In the genomic region with DNA sequence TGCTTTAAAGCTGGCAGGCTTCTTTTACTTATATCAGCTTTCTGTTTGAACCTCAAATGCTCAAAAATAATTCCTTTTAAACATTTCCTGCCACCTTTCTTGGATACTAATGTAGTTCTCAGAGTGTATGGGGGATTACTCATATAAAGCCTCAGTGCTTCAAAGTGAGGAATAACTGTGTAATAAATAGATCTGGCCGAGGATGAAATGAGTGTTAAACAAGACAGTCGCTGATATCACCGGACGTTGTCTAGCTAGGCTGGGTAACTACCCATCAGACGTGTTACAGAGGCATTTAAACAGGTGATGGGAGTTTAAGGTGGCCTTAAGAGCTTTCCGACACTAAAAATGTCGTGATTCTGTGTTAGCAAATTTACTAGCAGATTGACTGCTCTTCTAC, we compare ENCODE assay signal across 10 cellular contexts. TPM values are rescaled to one million over a fixed set of nuclear protein-coding genes. Genes with fewer than 3 reads are reported as not detected.
A peak's percentile ranks its signal among the peaks of the same experiment; 100 is the strongest.
DNase-seq lines count a peak whose midpoint lies in the region; ATAC-seq lines count a peak whose summit lies in the region.
"Had no signal": no experiment of that assay in that cellular context is flagged by ENCODE, and none has a peak within 500 bp of the region (broad histone marks: within the 10 kb centered on the region; RNA-seq: fewer than 3 reads in every experiment).

No MANE protein-coding gene starts in this region.

- H3K27me3 Mint-ChIP-seq in activated naive CD8-positive, alpha-beta T cell treated with anti-CD3 and anti-CD28 coated beads, Interleukin-2, amount 50 U/mL, for 24 hours: no peaks in the 10 kb centered on the region

- peaks cover 3% of the 10 kb centered on the region for H3K36me3 Mint-ChIP-seq in activated naive CD8-positive, alpha-beta T cell treated with anti-CD3 and anti-CD28 coated beads, Interleukin-2, amount 50 U/mL, for 24 hours (ENCODE audit: low read depth)

- peaks cover 6% of the 10 kb centered on the region for H3K9me3 Mint-ChIP-seq in activated naive CD8-positive, alpha-beta T cell treated with anti-CD3 and anti-CD28 coated beads, Interleukin-2, amount 50 U/mL, for 24 hours

- DNase-seq in activated naive CD8-positive, alpha-beta T cell treated with anti-CD3 and anti-CD28 coated beads, Interleukin-2, amount 50 U/mL, for 24 hours: no peak
- DNase-seq in HT-29 (ENCODE audit: low spot score) (no peak), SIG-M5 treated with dmso at 0.1 percent for 504 hours (lab: John Stamatoyannopoulos, UW; ENCODE audit: unreplicated experiment) (no peak), NCI-H1092 treated with DMSO at 0.1 percent for 48 hours (lab: John Stamatoyannopoulos, UW) (no peak)
- DNase-seq: KG1, NCI-H2171 treated with DMSO at 0.1 percent for 48 hours, SHP77 treated with DMSO at 0.1 percent for 48 hours had no signal

- peak overlapping the region; percentile 53 for H3K4me3 Mint-ChIP-seq in activated naive CD8-positive, alpha-beta T cell treated with anti-CD3 and anti-CD28 coated beads, Interleukin-2, amount 50 U/mL, for 24 hours

- ATAC-seq in GM18502 (IDR thresholded peaks at IDR 0.05; ENCODE audit: poor library complexity, unreplicated experiment): peak; percentile 61
- ATAC-seq in GM19395 (IDR thresholded peaks at IDR 0.05; ENCODE audit: unreplicated experiment): peak; percentile 55
- ATAC-seq in HG03159 (IDR thresholded peaks at IDR 0.05; ENCODE audit: unreplicated experiment): peak; percentile 55
- peak; percentile 64 for ATAC-seq in activated naive CD8-positive, alpha-beta T cell treated with anti-CD3 and anti-CD28 coated beads, Interleukin-2, amount 50 U/mL, for 24 hours

- peaks cover 82% of the 10 kb centered on the region for H3K4me1 Mint-ChIP-seq in activated naive CD8-positive, alpha-beta T cell treated with anti-CD3 and anti-CD28 coated beads, Interleukin-2, amount 50 U/mL, for 24 hours

- peak overlapping the region; percentile 94 for H3K27ac Mint-ChIP-seq in activated naive CD8-positive, alpha-beta T cell treated with anti-CD3 and anti-CD28 coated beads, Interleukin-2, amount 50 U/mL, for 24 hours

RNA-seq across cellular contexts. Expression of a gene that starts 53.1 kb away (rescaled TPM):
- total RNA-seq in HT-29 (2014; rRNA removed; shearing (Covaris generic)): 1.5 and 1.6 TPM in 2 replicates
